12 cellular contexts compared by ENCODE assay signal in genomic region chr5:139686919-139687421, GRCh38. TPM values are rescaled to one million over a fixed set of nuclear protein-coding genes. Genes with fewer than 3 reads are reported as not detected.
DNase-seq lines count a peak whose midpoint lies in the region; ATAC-seq and TF ChIP-seq lines count a peak whose summit lies in the region.
"Had no signal": no experiment of that assay in that cellular context is flagged by ENCODE, and none has a peak within 500 bp of the region (broad histone marks: within the 10 kb centered on the region; RNA-seq: fewer than 3 reads in every experiment).

No MANE protein-coding gene starts in this region.

- DNase-seq in CD1c-positive myeloid dendritic cell (ENCODE audit: extremely low spot score) (peak; percentile 48), Panc1 (ENCODE audit: low read depth, low spot score) (no peak), left ventricle myocardium inferior (no peak), neural crest cell (ENCODE audit: low read depth, low spot score) (no peak), DMS 273 treated with DMSO at 0.1 percent for 48 hours (lab: John Stamatoyannopoulos, UW) (no peak), occipital lobe (lab: John Stamatoyannopoulos, UW) (no peak), NCI-H446 treated with DMSO at 0.1 percent for 48 hours (lab: John Stamatoyannopoulos, UW) (no peak)
- DNase-seq in activated CD8-positive, alpha-beta memory T cell treated with anti-CD3 and anti-CD28 coated beads, Interleukin-2, amount 50 U/mL, for 4 hours, result no peak
- DNase-seq: activated naive CD4-positive, alpha-beta T cell; NCI-H1105; retina had no signal

- peak overlapping the region; percentile 62 for H3K4me3 Mint-ChIP-seq in neural crest cell

- H3K27me3 ChIP-seq in Panc1 (ENCODE audit: control insufficient read depth, insufficient read depth, low read length) (no peaks in the 10 kb centered on the region), left ventricle myocardium inferior (ENCODE audit: low read depth) (no peaks in the 10 kb centered on the region)

- CTCF ChIA-PET in Panc1 (lab: Charles Lee), result no interaction called here

- intact Hi-C loops in Panc1 (cut with micrococcal nuclease; ENCODE audit: unreplicated experiment) (no loop called here), left ventricle myocardium inferior (cut with micrococcal nuclease) (no loop called here)

- peaks cover 3% of the 10 kb centered on the region for H3K36me3 Mint-ChIP-seq in neural crest cell (ENCODE audit: low read depth)

- no peak overlapping the region for H3K27ac Mint-ChIP-seq in neural crest cell (ENCODE audit: unreplicated experiment)

- in situ Hi-C loops in Panc1 (cut with HindIII; ENCODE audit: low pct_unique_long_range_greater_than_20kb, low sequenced_read_pairs), result no loop called here

- H3K36me3 ChIP-seq in Panc1 (ENCODE audit: control insufficient read depth, insufficient read depth, low read length) (no peaks in the 10 kb centered on the region; the same call in 1 of the 2 replicates), left ventricle myocardium inferior (peaks cover 21% of the 10 kb centered on the region)

- H3K27ac ChIP-seq in Panc1 (ENCODE audit: low read length) (peak overlapping the region; percentile 62), left ventricle myocardium inferior (replicated peaks) (peak overlapping the region; percentile 85)

- no TSS peak for BruUV-seq in Panc1 (replicated peaks; lab: Mats Ljungman, UMichigan)

- TF ChIP-seq CTCF in Panc1 (IDR thresholded peaks at IDR 0.05) (no peak), left ventricle myocardium inferior (IDR thresholded peaks at IDR 0.05; ENCODE audit: borderline replicate concordance) (no peak), neural crest cell (conservative IDR thresholded peaks at IDR 0.05) (no peak)

- no peaks in the 10 kb centered on the region for H3K9me3 Mint-ChIP-seq in neural crest cell

- H3K4me1 ChIP-seq in Panc1 (ENCODE audit: control insufficient read depth, insufficient read depth, low read length), result peaks cover 75% of the 10 kb centered on the region
- peaks cover 78% of the 10 kb centered on the region for H3K4me1 ChIP-seq in left ventricle myocardium inferior

- H3K4me3 ChIP-seq in Panc1 (ENCODE audit: low read depth in 2 of 2, low read length in 2 of 2) (no peak overlapping the region), left ventricle myocardium inferior (no peak overlapping the region)
- H3K4me3 ChIP-seq: lung had no signal

- ATAC-seq in Panc1, result no peak

- H3K4me1 Mint-ChIP-seq in neural crest cell, result peaks cover 71% of the 10 kb centered on the region

- POLR2A ChIA-PET in Panc1 (lab: Charles Lee), result interaction anchor here (0.6 to 0.7 kb wide), 2 partner anchors 8 to 44 kb away, joined by 9 to 11 read pairs; no protein-coding TSS in a partner anchor

- no peaks in the 10 kb centered on the region for H3K27me3 Mint-ChIP-seq in neural crest cell (ENCODE audit: low read depth)

- H3K9me3 ChIP-seq in Panc1 (ENCODE audit: control insufficient read depth, insufficient read depth, low read depth, low read length) (no peaks in the 10 kb centered on the region), left ventricle myocardium inferior (replicated peaks) (no peaks in the 10 kb centered on the region)

RNA-seq across cellular contexts. Expression of gene CXXC5, which starts 38.8 kb away (rescaled TPM):
- total RNA-seq in Panc1 (2021; ENCODE audit: unreplicated experiment), result 85.0 TPM
- polyA plus RNA-seq in Panc1 (2012; ENCODE audit: insufficient read length), result 151 TPM
- 56.9 TPM for total RNA-seq in left ventricle myocardium inferior
- total RNA-seq in neural crest cell, result 29.2 and 30.4 TPM in 2 replicates
- 37.1 TPM for total RNA-seq in occipital lobe
